In the genomic region with DNA sequence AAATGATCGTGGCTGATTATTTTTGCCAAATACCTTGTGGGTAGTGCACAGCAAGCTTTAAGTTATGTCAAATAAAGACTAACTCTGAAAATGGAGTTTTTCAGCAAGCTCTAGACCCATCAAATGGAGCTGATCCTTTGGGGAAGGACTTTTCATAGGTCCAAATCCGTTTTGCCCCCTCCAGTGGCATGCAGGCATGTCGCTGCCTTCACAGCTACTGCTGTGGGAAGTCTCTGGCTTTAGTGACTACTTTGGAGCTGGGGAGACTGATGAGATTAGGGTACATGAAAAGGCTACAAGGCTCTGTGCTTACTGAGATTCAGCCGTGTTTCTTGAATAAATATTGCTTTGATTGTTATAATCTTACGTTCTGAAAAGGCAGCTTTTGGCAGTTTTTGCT, we compare ENCODE assay signal across 34 cellular contexts.
"Had no signal": no experiment of that assay in that cellular context is flagged by ENCODE, and none has a peak within 500 bp of the region (broad histone marks: within the 10 kb centered on the region; RNA-seq: fewer than 3 reads in every experiment).

No MANE protein-coding gene starts in this region.

- H3K27me3 ChIP-seq: adrenal gland had no signal

- H3K27ac Mint-ChIP-seq: activated B cell treated with CpG ODN at 0.5 μM for 24 hours; activated CD8-positive, alpha-beta T cell treated with anti-CD3 and anti-CD28 coated beads for 36 hours; activated naive CD4-positive, alpha-beta T cell treated with anti-CD3 and anti-CD28 coated beads, Interleukin-2, amount 50 U/mL, for 72 hours; activated T-cell treated with anti-CD3 and anti-CD28 coated beads, Interleukin-2, amount 50 U/mL, for 72 hours; activated T-helper 17 cell treated with anti-CD3 and anti-CD28 coated beads, Interleukin-2, amount 50 U/mL, for 72 hours had no signal

- H2AFZ ChIP-seq: PC-9 had no signal

- H3K4me2 ChIP-seq: PC-9 had no signal

- H3K9me3 ChIP-seq: adrenal gland had no signal

- H3K27me3 Mint-ChIP-seq: brain had no signal

- H3K36me3 Mint-ChIP-seq: brain had no signal

- H3K36me3 ChIP-seq: adrenal gland had no signal

- H3K4me1 ChIP-seq: adrenal gland had no signal

- H3K4me3 Mint-ChIP-seq: activated B cell treated with CpG ODN at 0.5 μM for 24 hours; activated CD8-positive, alpha-beta T cell treated with anti-CD3 and anti-CD28 coated beads for 36 hours; activated T-cell treated with anti-CD3 and anti-CD28 coated beads, Interleukin-2, amount 50 U/mL, for 72 hours; activated T-helper 17 cell treated with anti-CD3 and anti-CD28 coated beads, Interleukin-2, amount 50 U/mL, for 72 hours had no signal

- H3K27ac ChIP-seq: adrenal gland, PC-9, RWPE1, VCaP had no signal

- H3K4me3 ChIP-seq: adrenal gland, PC-9 had no signal

- H3K9me3 Mint-ChIP-seq: activated T-cell treated with anti-CD3 and anti-CD28 coated beads, Interleukin-2, amount 50 U/mL, for 72 hours had no signal

- DNase-seq: activated B cell treated with CpG ODN at 0.5 μM for 24 hours; activated CD4-positive, alpha-beta T cell treated with anti-CD3 and anti-CD28 coated beads for 4 hours; activated CD4-positive, CD25-positive, alpha-beta regulatory T cell treated with anti-CD3 and anti-CD28 coated beads, Interleukin-2, amount 50 U/mL, for 72 hours; activated CD8-positive, alpha-beta T cell treated with anti-CD3 and anti-CD28 coated beads for 36 hours; activated gamma-delta T cell; activated naive CD4-positive, alpha-beta T cell treated with Interleukin-2 at 50 U/mL for 16 hours; activated T-cell treated with anti-CD3 and anti-CD28 coated beads, Interleukin-2, amount 50 U/mL, for 1 hour; activated T-cell treated with anti-CD3 and anti-CD28 coated beads, Interleukin-2, amount 50 U/mL, for 72 hours; adrenal gland; central memory CD4-positive, alpha-beta T cell; Kasumi-1; KG1; MM.1S; MV-4-11; NCI-H1092; NCI-H1436 treated with DMSO at 0.1 percent for 48 hours; NCI-H1694 treated with DMSO at 0.1 percent for 48 hours; NCI-H2029; NCI-H2107; NCI-H2171; NCI-H510A; NCI-H526; NCI-H748 treated with DMSO at 0.1 percent for 48 hours; PC-9; SIG-M5; SW 1271; T-helper 1 cell; T-helper 2 cell; T-helper 9 cell had no signal

- H3K4me1 Mint-ChIP-seq: activated T-helper 17 cell treated with anti-CD3 and anti-CD28 coated beads, Interleukin-2, amount 50 U/mL, for 72 hours had no signal
